16 cellular contexts compared by ENCODE assay signal in the genomic region with DNA sequence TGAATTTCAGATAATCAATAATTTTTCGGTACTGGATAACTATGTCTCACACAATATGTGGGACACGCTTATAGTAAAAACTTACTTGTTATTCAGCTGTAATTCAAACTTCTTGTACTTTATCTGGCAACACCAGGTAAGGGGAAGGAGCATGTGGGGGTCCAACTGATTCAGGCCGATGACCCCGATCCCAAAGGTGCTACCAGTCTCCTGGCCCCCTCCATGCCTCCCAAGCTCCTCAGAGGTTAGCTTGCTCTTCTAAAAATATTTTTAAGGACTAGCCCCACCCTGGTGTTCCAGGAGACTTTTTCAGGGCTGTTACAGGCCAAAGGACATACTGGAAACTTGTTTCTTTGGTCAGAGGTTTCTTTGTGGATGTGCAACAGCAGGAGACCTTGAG.
DNase-seq lines count a peak whose midpoint lies in the region; ATAC-seq and TF ChIP-seq lines count a peak whose summit lies in the region.
"Had no signal": no experiment of that assay in that cellular context is flagged by ENCODE, and none has a peak within 500 bp of the region (broad histone marks: within the 10 kb centered on the region; RNA-seq: fewer than 3 reads in every experiment).

No MANE protein-coding gene starts in this region.

- no peak for TF ChIP-seq POLR2A in heart left ventricle (IDR thresholded peaks at IDR 0.05)

- H3K4me1 ChIP-seq in heart left ventricle = no peaks in the 10 kb centered on the region
- H3K4me1 ChIP-seq: A549, Caco-2 had no signal

- intact Hi-C loops in cardiac septum (cut with DNase I) (no loop called here), heart left ventricle (cut with DNase I) (loop anchor here in 1 of 10 donors (10.0 kb wide), 1 partner anchor 63 kb away; no protein-coding TSS in a partner anchor), sciatic nerve (cut with DNase I) (no loop called here)

- H3K36me3 ChIP-seq in heart left ventricle = no peaks in the 10 kb centered on the region
- H3K36me3 ChIP-seq: BLaER1 treated with 17β-estradiol and CSF1 and Interleukin-3, amounts not matched to agents 10 nM and 100 nM had no signal

- no peak overlapping the region for H3K4me3 ChIP-seq in heart left ventricle
- H3K4me3 ChIP-seq: A549; BLaER1 treated with 17β-estradiol and CSF1 and Interleukin-3, amounts not matched to agents 10 nM and 100 nM had no signal

- ATAC-seq in heart left ventricle (no peak), sciatic nerve (no peak), HG03565 (IDR thresholded peaks at IDR 0.05; ENCODE audit: unreplicated experiment) (no peak)
- ATAC-seq: A549; CD8-positive, alpha-beta T cell had no signal

- H3K27ac ChIP-seq in heart left ventricle = no peak overlapping the region
- H3K27ac ChIP-seq: 22Rv1; A549; BLaER1 treated with 17β-estradiol and CSF1 and Interleukin-3, amounts not matched to agents 10 nM and 100 nM; C4-2B had no signal

- no peaks in the 10 kb centered on the region for H3K9me3 ChIP-seq in heart left ventricle
- H3K9me3 ChIP-seq: A549; BLaER1 treated with 17β-estradiol and CSF1 and Interleukin-3, amounts not matched to agents 10 nM and 100 nM; Caco-2 had no signal

- no peaks in the 10 kb centered on the region for H3K27me3 ChIP-seq in heart left ventricle
- H3K27me3 ChIP-seq: BLaER1 treated with 17β-estradiol and CSF1 and Interleukin-3, amounts not matched to agents 10 nM and 100 nM had no signal

- 93 to 99% (median 95%) methylated on average over 4 of the region's 4 CpGs for WGBS in heart left ventricle, 4 donors

- DNase-seq in cardiac septum (ENCODE audit: low spot score) (peak; percentile 69), heart left ventricle (no peak), mesenteric fat pad (ENCODE audit: low spot score) (peak; percentile 9), sciatic nerve (ENCODE audit: low spot score) (peak; percentile 10)
- DNase-seq: AML-193; Calu3; CD4-positive, alpha-beta T cell; CD8-positive, alpha-beta T cell; DMS79 treated with DMSO at 0.1 percent for 48 hours; GF-D8 had no signal

- TF ChIP-seq CTCF in heart left ventricle (IDR thresholded peaks at IDR 0.05) = no peak

Comparison
In these comparisons a context has a peak if more than half of its experiments do, and no peak if none do; other contexts are left out.
1. DNase-seq: peak in cardiac septum (single experiment), mesenteric fat pad (single experiment) and sciatic nerve (single experiment); none in heart left ventricle (0 of 5).